8 cellular contexts compared by ENCODE assay signal in genomic region chr2:43169091-43169936, GRCh38. TPM values are rescaled to one million over a fixed set of nuclear protein-coding genes. Genes with fewer than 3 reads are reported as not detected.
DNase-seq lines count a peak whose midpoint lies in the region; ATAC-seq, FAIRE-seq and TF ChIP-seq lines count a peak whose summit lies in the region.

No MANE protein-coding gene starts in this region.

- no peaks in the 10 kb centered on the region for H3K27me3 Mint-ChIP-seq in stimulated activated memory B cell treated with anti-CD40 and anti-IgM and Interleukin-4, amounts not matched to agents 10 μg/mL and 1 μg/mL and 100 μg/mL, for 72 hours

- no peak for TF ChIP-seq POLR2A in GM12892 (IDR thresholded peaks at IDR 0.05; ENCODE audit: low read depth, low read length)

- intact Hi-C loops in left ventricle myocardium superior (cut with micrococcal nuclease): no loop called here

- no peaks in the 10 kb centered on the region for H3K36me3 Mint-ChIP-seq in stimulated activated memory B cell treated with anti-CD40 and anti-IgM and Interleukin-4, amounts not matched to agents 10 μg/mL and 1 μg/mL and 100 μg/mL, for 72 hours

- H3K4me3 Mint-ChIP-seq in stimulated activated memory B cell treated with anti-CD40 and anti-IgM and Interleukin-4, amounts not matched to agents 10 μg/mL and 1 μg/mL and 100 μg/mL, for 72 hours: peak overlapping the region; percentile 66

- no peak for TF ChIP-seq CTCF in VCaP (conservative IDR thresholded peaks at IDR 0.05)

- ATAC-seq in HG03159 (IDR thresholded peaks at IDR 0.05; ENCODE audit: unreplicated experiment) (peak; percentile 44), left ventricle myocardium superior (peak; percentile 57)
- peak; percentile 92 for ATAC-seq in stimulated activated memory B cell treated with anti-CD40 and anti-IgM and Interleukin-4, amounts not matched to agents 10 μg/mL and 1 μg/mL and 100 μg/mL, for 72 hours

- DNase-seq in GM12892 (ENCODE audit: insufficient read length) (peak; percentile 58), left ventricle myocardium superior (no peak), NCI-H1092 treated with DMSO at 0.1 percent for 48 hours (lab: John Stamatoyannopoulos, UW) (no peak), SK-N-DZ (ENCODE audit: low spot score) (no peak)
- DNase-seq in stimulated activated CD4-positive, alpha-beta T cell treated with anti-CD3 and anti-CD28 coated beads, Interleukin-4, amount 100 ng/mL, for 1 hour: no peak

- peak; percentile 53 for FAIRE-seq in GM12892 (lab: Jason Lieb, UNC)

- peak overlapping the region; percentile 75 for H3K27ac Mint-ChIP-seq in stimulated activated memory B cell treated with anti-CD40 and anti-IgM and Interleukin-4, amounts not matched to agents 10 μg/mL and 1 μg/mL and 100 μg/mL, for 72 hours

- peaks cover 58% of the 10 kb centered on the region for H3K4me1 Mint-ChIP-seq in stimulated activated memory B cell treated with anti-CD40 and anti-IgM and Interleukin-4, amounts not matched to agents 10 μg/mL and 1 μg/mL and 100 μg/mL, for 72 hours

- H3K27ac ChIP-seq in VCaP: peak overlapping the region; percentile 8; the same call in 1 of the 2 replicates

- H3K9me3 Mint-ChIP-seq in stimulated activated memory B cell treated with anti-CD40 and anti-IgM and Interleukin-4, amounts not matched to agents 10 μg/mL and 1 μg/mL and 100 μg/mL, for 72 hours: peaks cover 4% of the 10 kb centered on the region

RNA-seq across cellular contexts. Expression of gene ZFP36L2, which starts 57.1 kb away (rescaled TPM):
- polyA plus RNA-seq in GM12892 (2012; ENCODE audit: missing spikeins): 17.0 TPM
- total RNA-seq in left ventricle myocardium superior: 55.0 TPM
- 6.8 and 7.1 TPM in 2 replicates for polyA plus RNA-seq in SK-N-DZ (2014; cell fraction: cytosol; rRNA removed)
- 4.0 and 4.1 TPM in 2 replicates for polyA plus RNA-seq in SK-N-DZ (2014; cell fraction: nucleus; rRNA removed)
